Comparison of ENCODE assay signal across 13 cellular contexts in the genomic region with DNA sequence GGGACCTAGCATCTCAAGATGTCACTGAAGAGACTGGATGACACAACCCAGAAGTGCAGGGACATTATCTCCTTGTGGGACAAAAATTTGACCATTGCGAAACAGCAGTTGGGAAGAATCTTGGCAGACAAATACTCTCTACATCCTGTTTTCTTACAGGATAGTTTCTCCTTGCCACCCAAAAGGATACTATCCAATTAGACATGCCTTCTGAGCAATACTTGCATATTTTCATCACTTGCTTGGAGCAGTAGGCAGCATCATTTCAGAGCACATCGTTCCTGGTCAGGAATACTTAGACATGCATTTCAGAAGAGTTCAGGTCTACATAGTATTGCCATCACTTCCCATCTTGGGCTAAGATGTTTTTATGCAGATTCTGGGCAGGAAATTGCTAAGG. TPM values are rescaled to one million over a fixed set of nuclear protein-coding genes. Genes with fewer than 3 reads are reported as not detected.
DNase-seq lines count a peak whose midpoint lies in the region; ATAC-seq, FAIRE-seq and TF ChIP-seq lines count a peak whose summit lies in the region.
"Had no signal": no experiment of that assay in that cellular context is flagged by ENCODE, and none has a peak within 500 bp of the region (broad histone marks: within the 10 kb centered on the region; RNA-seq: fewer than 3 reads in every experiment).

No MANE protein-coding gene starts in this region.

- H2AFZ ChIP-seq in K562 (ENCODE audit: low read depth, low read length), result no peak overlapping the region

- no peaks in the 10 kb centered on the region for H3K27me3 ChIP-seq in K562 (ENCODE audit: control insufficient read depth in 2 of 2, insufficient read depth in 2 of 2, low read length in 2 of 2)

- no peak for TF ChIP-seq RAD21 in K562 (CRISPR knock-in tag; conservative IDR thresholded peaks at IDR 0.05 in 1 of 2, IDR thresholded peaks at IDR 0.05 in 1 of 2)

- no peak for TF ChIP-seq CTCF in AG10803 (conservative IDR thresholded peaks at IDR 0.05; ENCODE audit: low read length)
- TF ChIP-seq CTCF in K562 (IDR thresholded peaks at IDR 0.05 in 2 of 3, conservative IDR thresholded peaks at IDR 0.05 in 1 of 3; ENCODE audit: insufficient read depth in 2 of 3, low read depth in 1 of 3, low read length in 3 of 3), result no peak
- TF ChIP-seq CTCF in foreskin fibroblast (IDR thresholded peaks at IDR 0.05; ENCODE audit: low read depth, low read length), result no peak

- no peak for TF ChIP-seq EP300 in K562 (IDR thresholded peaks at IDR 0.05; ENCODE audit: low read length)

- no peak for FAIRE-seq in K562 (lab: Jason Lieb, UNC)

- H3K27ac ChIP-seq in K562 (ENCODE audit: extremely low read depth, low read depth, low read length), result no peak overlapping the region

- H3K9me1 ChIP-seq in K562 (ENCODE audit: control insufficient read depth, insufficient read depth, low read length), result no peaks in the 10 kb centered on the region

- DNase-seq in AG10803 (ENCODE audit: low read depth) (peak; percentile 64), GM03348 (ENCODE audit: low spot score) (peak; percentile 39), K562 (ENCODE audit: extremely low read depth in 1 of 4, low spot score in 3 of 4) (no peak), foreskin fibroblast (peak; percentile 25 to 56), ACHN (no peak)
- DNase-seq in stimulated activated CD4-positive, alpha-beta T cell treated with anti-CD3 and anti-CD28 coated beads, Interleukin-4, amount 100 ng/mL, for 4 hours, result no peak
- DNase-seq: C1 segment of cervical spinal cord, DMS153, HCEC 1CT, NCI-H1436, NCI-H2081, NCI-H345 had no signal

- H3K79me2 ChIP-seq in K562 (ENCODE audit: control insufficient read depth, insufficient read depth, low read length), result no peaks in the 10 kb centered on the region

- no TSS peak for BruUV-seq in K562 (replicated peaks; lab: Mats Ljungman, UMichigan)

- H3K9ac ChIP-seq in K562 (ENCODE audit: insufficient read depth in 1 of 2, low read depth in 2 of 2, low read length in 2 of 2), result no peak overlapping the region

- no peaks in the 10 kb centered on the region for H4K20me1 ChIP-seq in K562 (replicated peaks; ENCODE audit: control insufficient read depth, insufficient read depth, low read length)

- in situ Hi-C loops in K562 (cut with MboI), result no loop called here
- in situ Hi-C loops in ACHN (cut with HindIII; ENCODE audit: low pct_ligation_motif_present, low pct_unique_long_range_greater_than_20kb, low sequenced_read_pairs), result no loop called here

- no peaks in the 10 kb centered on the region for H3K36me3 ChIP-seq in K562 (ENCODE audit: control insufficient read depth, insufficient read depth, low read length)

- intact Hi-C loops in K562 (cut with micrococcal nuclease), result no loop called here

- CTCF ChIA-PET in K562 (lab: Yijun Ruan, JAX; ENCODE audit: low intra/inter-chr PET ratio), result no interaction called here

- POLR2A ChIA-PET in K562 (lab: Yijun Ruan, JAX), result no interaction called here

- TF ChIP-seq POLR2A in K562 (conservative IDR thresholded peaks at IDR 0.05), result no peak

- no peak for ATAC-seq in K562
- no peak for ATAC-seq in GM19397 (IDR thresholded peaks at IDR 0.05; ENCODE audit: unreplicated experiment)

- no peak overlapping the region for H3K4me2 ChIP-seq in K562 (ENCODE audit: insufficient read depth, low read length)

- WGBS in K562 (ENCODE audit: insufficient coverage, low coverage, missing lambda C conversion rate), result 8% methylated on average over 2 of the region's 2 CpGs

- H3K4me3 ChIP-seq in AG10803 (ENCODE audit: low read length), result no peak overlapping the region
- no peak overlapping the region for H3K4me3 ChIP-seq in K562
- no peak overlapping the region for H3K4me3 ChIP-seq in foreskin fibroblast (ENCODE audit: low read depth in 1 of 2, low read length in 2 of 2)

- no peaks in the 10 kb centered on the region for H3K9me3 ChIP-seq in K562 (replicated peaks; ENCODE audit: control insufficient read depth, insufficient read depth, low read depth, low read length)

- no peaks in the 10 kb centered on the region for H3K4me1 ChIP-seq in K562 (replicated peaks in 1 of 2; ENCODE audit: control insufficient read depth in 2 of 2, insufficient read depth in 2 of 2, low read length in 2 of 2)

TF ChIP-seq in K562, 482 proteins besides CTCF, POLR2A, EP300 and RAD21:
- TF ChIP-seq CEBPB (tag; IDR thresholded peaks at IDR 0.05) (0 out of 2 replicates have a peak, but pooled peaks have one; percentile 18), TCF7 (IDR thresholded peaks at IDR 0.05; ENCODE audit: borderline replicate concordance) (no peak)
TF ChIP-seq in K562: peak in this region for 1.

RNA-seq across cellular contexts. Expression of a gene that starts 56.8 kb away (rescaled TPM):
- total RNA-seq in K562 (2011; cell fraction: chromatin; rRNA removed; ENCODE audit: low replicate concordance), result 0.76 TPM in 1 of 2 replicates, not detected in the other
- total RNA-seq in K562 (2011; cell fraction: nucleolus; rRNA removed), result not detected in 2 replicates
- 1.2 TPM in 1 of 2 replicates, not detected in the other for total RNA-seq in K562 (2011; cell fraction: nucleoplasm; rRNA removed)
- 0.20 and 0.41 TPM in 2 replicates for total RNA-seq in K562 (2014; rRNA removed)
- total RNA-seq in K562 (2014; rRNA removed; fragmentation: Illumina TruSeq; extraction: Trizol), result 0.62 and 0.64 TPM in 2 replicates
- 0.11 and 0.29 TPM in 2 replicates for total RNA-seq in K562 (2015; rRNA removed; fragmentation: Illumina TruSeq; extraction: Trizol)
- 0.36 and 0.55 TPM in 2 replicates for total RNA-seq in K562 (2021)
- 0.08 and 0.11 TPM in 2 replicates for polyA plus RNA-seq in K562 (2011; rRNA removed)
- polyA plus RNA-seq in K562 (2011; cell fraction: cytosol; rRNA removed), result 0.04 TPM in 1 of 2 replicates, not detected in the other
- polyA plus RNA-seq in K562 (2011; cell fraction: nucleus; rRNA removed), result not detected in 2 replicates
- 0.42 and 0.91 TPM in 2 replicates for polyA plus RNA-seq in K562 (2012)
- polyA plus RNA-seq in K562 (2014; fragmentation: Illumina TruSeq; extraction: Trizol), result 0.37 and 0.68 TPM in 2 replicates
- polyA plus RNA-seq in K562 (2014; fragmentation: Nextera tagmentation; extraction: Ambion mirVana), result under 1 TPM; 0.10 to 0.34 TPM
- 0.56 TPM in 1 of 2 replicates, not detected in the other for polyA plus RNA-seq in K562 (2014; rRNA removed)
- polyA minus RNA-seq in K562 (2011; rRNA and poly(A)+ RNA removed), result 0.67 TPM in 1 of 2 replicates, not detected in the other
- polyA minus RNA-seq in K562 (2011; cell fraction: cytosol; rRNA and poly(A)+ RNA removed), result not detected in 2 replicates
- polyA minus RNA-seq in K562 (2011; cell fraction: nucleus; rRNA and poly(A)+ RNA removed), result not detected in 2 replicates

Comparison
In these comparisons a context has a peak if more than half of its experiments do, and no peak if none do; other contexts are left out.
1. DNase-seq: peak in AG10803 (single experiment), GM03348 (single experiment) and foreskin fibroblast (2 of 2); none in K562 (0 of 4), ACHN (single experiment) and stimulated activated CD4-positive, alpha-beta T cell treated with anti-CD3 and anti-CD28 coated beads, Interleukin-4, amount 100 ng/mL, for 4 hours (0 of 2).